ENCODE assay signal across 31 cellular contexts in genomic region chr10:42776681-42777080, GRCh38.
"Had no signal": no experiment of that assay in that cellular context is flagged by ENCODE, and none has a peak within 500 bp of the region (broad histone marks: within the 10 kb centered on the region; RNA-seq: fewer than 3 reads in every experiment).

No MANE protein-coding gene starts in this region.

- H3K9ac ChIP-seq: KMS-11, SK-N-SH had no signal

- DNase-seq: activated B cell treated with CpG ODN at 0.5 μM for 24 hours; activated CD4-positive, alpha-beta memory T cell treated with anti-CD3 and anti-CD28 coated beads for 36 hours; activated CD4-positive, alpha-beta T cell treated with anti-CD3 and anti-CD28 coated beads for 4 hours; activated CD4-positive, alpha-beta T cell treated with anti-CD3 and anti-CD28 coated beads, Interleukin-2, amount 50 U/mL, for 1 hour; activated CD4-positive, CD25-positive, alpha-beta regulatory T cell treated with anti-CD3 and anti-CD28 coated beads, Interleukin-2, amount 50 U/mL, for 72 hours; activated CD8-positive, alpha-beta memory T cell treated with anti-CD3 and anti-CD28 coated beads, Interleukin-2, amount 50 U/mL, for 4 hours; activated gamma-delta T cell treated with Interleukin-2 at 50 U/mL for 16 hours; activated naive CD4-positive, alpha-beta T cell treated with anti-CD3 and anti-CD28 coated beads for 36 hours; activated T-cell treated with anti-CD3 and anti-CD28 coated beads for 4 hours; activated T-cell treated with anti-CD3 and anti-CD28 coated beads, Interleukin-2, amount 50 U/mL, for 4 hours; adrenal gland; body of pancreas; central memory CD4-positive, alpha-beta T cell; MM.1S; MV-4-11; NCI-H1092; NCI-H1436 treated with DMSO at 0.1 percent for 48 hours; NCI-H1694 treated with DMSO at 0.1 percent for 48 hours; NCI-H2029; NCI-H345; NCI-H524 treated with DMSO at 0.1 percent for 48 hours; SHP77 treated with DMSO at 0.1 percent for 48 hours; SK-N-SH; T-helper 17 cell had no signal

- H3K9me2 ChIP-seq: SK-N-SH had no signal

- H3K9me3 Mint-ChIP-seq: activated B cell treated with CpG ODN at 0.5 μM for 24 hours; activated T-cell treated with anti-CD3 and anti-CD28 coated beads, Interleukin-2, amount 50 U/mL, for 4 hours; activated T-helper 1 cell treated with anti-CD3 and anti-CD28 coated beads, Interleukin-12 subunit alpha, Interleukin-12 subunit beta, Interleukin-2, Interleukin-4 antibody, amounts not matched to agents 30 ng/mL and 10 ng/mL and 1 ng/mL, durations not matched to agents 14 hours and 24 hours and 36 hours had no signal

- H3K9me3 ChIP-seq: adrenal gland, body of pancreas, SJSA1, SK-N-SH had no signal

- FAIRE-seq: astrocyte had no signal

- H3K4me2 ChIP-seq: KMS-11, SK-N-SH had no signal

- H3K4me3 Mint-ChIP-seq: activated B cell treated with CpG ODN at 0.5 μM for 24 hours; activated CD4-positive, alpha-beta memory T cell treated with anti-CD3 and anti-CD28 coated beads for 36 hours; activated naive CD4-positive, alpha-beta T cell treated with anti-CD3 and anti-CD28 coated beads for 36 hours; activated T-cell treated with anti-CD3 and anti-CD28 coated beads, Interleukin-2, amount 50 U/mL, for 4 hours; activated T-helper 1 cell treated with anti-CD3 and anti-CD28 coated beads, Interleukin-12 subunit alpha, Interleukin-12 subunit beta, Interleukin-2, Interleukin-4 antibody, amounts not matched to agents 30 ng/mL and 10 ng/mL and 1 ng/mL, durations not matched to agents 14 hours and 24 hours and 36 hours; T-helper 17 cell had no signal

- H3K4me1 Mint-ChIP-seq: T-helper 17 cell had no signal

- H3K36me3 Mint-ChIP-seq: activated CD4-positive, alpha-beta memory T cell treated with anti-CD3 and anti-CD28 coated beads for 36 hours; activated naive CD4-positive, alpha-beta T cell treated with anti-CD3 and anti-CD28 coated beads, Interleukin-2, amount 50 U/mL, for 72 hours had no signal

- H3K4me3 ChIP-seq: adrenal gland, body of pancreas, SJSA1 had no signal

- H3K27me3 ChIP-seq: adrenal gland, body of pancreas, SJSA1 had no signal

- H3K27ac ChIP-seq: adrenal gland, body of pancreas, KMS-11, SJSA1, VCaP had no signal

- ATAC-seq: activated naive CD4-positive, alpha-beta T cell treated with anti-CD3 and anti-CD28 coated beads, Interleukin-2, amount 50 U/mL, for 72 hours; activated T-cell treated with anti-CD3 and anti-CD28 coated beads, Interleukin-2, amount 50 U/mL, for 4 hours; body of pancreas; Panc1; T-helper 17 cell had no signal

- H3K36me3 ChIP-seq: adrenal gland, SJSA1 had no signal

- H3K27ac Mint-ChIP-seq: activated B cell treated with CpG ODN at 0.5 μM for 24 hours; activated CD4-positive, alpha-beta memory T cell treated with anti-CD3 and anti-CD28 coated beads for 36 hours; activated naive CD4-positive, alpha-beta T cell treated with anti-CD3 and anti-CD28 coated beads for 36 hours; activated T-helper 1 cell treated with anti-CD3 and anti-CD28 coated beads, Interleukin-12 subunit alpha, Interleukin-12 subunit beta, Interleukin-2, Interleukin-4 antibody, amounts not matched to agents 30 ng/mL and 10 ng/mL and 1 ng/mL, durations not matched to agents 14 hours and 24 hours and 36 hours; T-helper 17 cell had no signal

- H3K4me1 ChIP-seq: adrenal gland had no signal
